Comparison of ENCODE assay signal across 1 cellular context in the genomic region with DNA sequence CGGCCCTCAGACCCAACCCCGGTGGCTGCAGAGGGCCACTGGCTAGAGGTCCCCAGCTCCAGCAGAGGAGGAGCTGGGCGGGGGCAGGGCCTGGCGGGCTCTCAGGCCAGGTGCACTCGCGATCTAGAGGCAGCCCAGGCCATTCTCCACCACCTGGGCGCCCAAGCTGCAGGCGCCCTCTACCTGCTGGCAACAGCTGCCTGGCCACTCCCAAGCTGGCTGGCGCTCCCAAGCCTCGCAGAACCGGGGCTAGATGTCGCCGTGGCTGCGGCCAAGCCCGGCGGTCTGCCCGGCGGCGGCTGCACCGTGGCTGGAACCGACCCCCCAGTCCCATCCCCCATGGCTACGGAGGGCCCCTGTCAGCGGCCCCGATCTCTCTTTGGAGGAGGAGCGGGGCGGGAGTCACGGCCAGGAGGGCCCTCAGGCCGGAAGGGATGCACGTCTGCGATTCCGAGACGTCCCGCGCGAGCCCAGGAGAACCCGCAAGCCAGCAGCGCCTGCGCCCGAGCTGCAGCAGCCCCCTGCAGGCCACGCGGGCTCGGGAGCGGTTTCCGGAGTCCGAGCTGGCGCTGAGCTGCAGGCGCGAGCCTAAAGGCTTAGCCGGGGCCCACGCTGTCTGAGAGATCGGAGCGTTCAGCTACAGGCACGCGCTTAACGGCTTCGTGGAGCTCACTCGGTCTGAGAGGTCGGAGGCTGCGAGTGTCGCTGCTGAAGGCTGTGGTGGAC.
TF ChIP-seq lines count a peak whose summit lies in the region.

No MANE protein-coding gene starts in this region.

TF ChIP-seq in WTC11, 78 proteins besides CTCF, POLR2A, EP300 and RAD21 (continued from another document):
- TF ChIP-seq ZBTB21 (CRISPR knock-in tag; IDR thresholded peaks at IDR 0.05; ENCODE audit: borderline replicate concordance) (no peak), GRHL2 (CRISPR knock-in tag; IDR thresholded peaks at IDR 0.05; ENCODE audit: insufficient replicate concordance, severe bottlenecking) (no peak), HMGXB4 (CRISPR knock-in tag; IDR thresholded peaks at IDR 0.05) (peak; percentile 94), CREB1 (CRISPR knock-in tag; IDR thresholded peaks at IDR 0.05) (0 out of 2 replicates have a peak, but pooled peaks have one; percentile 73), SP1 (CRISPR knock-in tag; conservative IDR thresholded peaks at IDR 0.05) (peak; percentile 67), ZNF396 (CRISPR knock-in tag; IDR thresholded peaks at IDR 0.05; ENCODE audit: borderline replicate concordance) (no peak), NFE2L1 (CRISPR knock-in tag; IDR thresholded peaks at IDR 0.05) (no peak), NFATC4 (CRISPR knock-in tag; IDR thresholded peaks at IDR 0.05) (no peak), GTF2I (CRISPR knock-in tag; conservative IDR thresholded peaks at IDR 0.05) (no peak), OVOL2 (CRISPR knock-in tag; IDR thresholded peaks at IDR 0.05; ENCODE audit: borderline replicate concordance) (no peak), FOXP1 (CRISPR knock-in tag; IDR thresholded peaks at IDR 0.05; ENCODE audit: borderline replicate concordance) (peak; percentile 62), MAX (CRISPR knock-in tag; IDR thresholded peaks at IDR 0.05) (peak; percentile 85), IRF1 (CRISPR knock-in tag; IDR thresholded peaks at IDR 0.05) (no peak), ATF1 (CRISPR knock-in tag; IDR thresholded peaks at IDR 0.05) (no peak), FOXJ3 (CRISPR knock-in tag; IDR thresholded peaks at IDR 0.05; ENCODE audit: borderline replicate concordance) (no peak), NR3C1 (CRISPR knock-in tag; conservative IDR thresholded peaks at IDR 0.05; ENCODE audit: low read depth) (no peak), SMAD3 (CRISPR knock-in tag; IDR thresholded peaks at IDR 0.05; ENCODE audit: borderline replicate concordance) (no peak), EMX1 (CRISPR knock-in tag; IDR thresholded peaks at IDR 0.05) (no peak), E2F5 (CRISPR knock-in tag; IDR thresholded peaks at IDR 0.05) (peak; percentile 59; the same call in 1 of the 2 replicates), IRF2 (CRISPR knock-in tag; IDR thresholded peaks at IDR 0.05; ENCODE audit: borderline replicate concordance, low read depth) (no peak)
- TF ChIP-seq, protein P1, sequence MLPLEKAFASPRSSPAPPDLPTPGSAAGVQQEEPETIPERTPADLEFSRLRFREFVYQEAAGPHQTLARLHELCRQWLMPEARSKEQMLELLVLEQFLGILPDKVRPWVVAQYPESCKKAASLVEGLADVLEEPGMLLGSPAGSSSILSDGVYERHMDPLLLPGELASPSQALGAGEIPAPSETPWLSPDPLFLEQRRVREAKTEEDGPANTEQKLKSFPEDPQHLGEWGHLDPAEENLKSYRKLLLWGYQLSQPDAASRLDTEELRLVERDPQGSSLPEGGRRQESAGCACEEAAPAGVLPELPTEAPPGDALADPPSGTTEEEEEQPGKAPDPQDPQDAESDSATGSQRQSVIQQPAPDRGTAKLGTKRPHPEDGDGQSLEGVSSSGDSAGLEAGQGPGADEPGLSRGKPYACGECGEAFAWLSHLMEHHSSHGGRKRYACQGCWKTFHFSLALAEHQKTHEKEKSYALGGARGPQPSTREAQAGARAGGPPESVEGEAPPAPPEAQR (CRISPR knock-in tag; IDR thresholded peaks at IDR 0.05) = no peak
- TF ChIP-seq, protein P2, sequence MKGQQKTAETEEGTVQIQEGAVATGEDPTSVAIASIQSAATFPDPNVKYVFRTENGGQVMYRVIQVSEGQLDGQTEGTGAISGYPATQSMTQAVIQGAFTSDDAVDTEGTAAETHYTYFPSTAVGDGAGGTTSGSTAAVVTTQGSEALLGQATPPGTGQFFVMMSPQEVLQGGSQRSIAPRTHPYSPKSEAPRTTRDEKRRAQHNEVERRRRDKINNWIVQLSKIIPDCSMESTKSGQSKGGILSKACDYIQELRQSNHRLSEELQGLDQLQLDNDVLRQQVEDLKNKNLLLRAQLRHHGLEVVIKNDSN (CRISPR knock-in tag; IDR thresholded peaks at IDR 0.05) = no peak
- TF ChIP-seq, protein P3, sequence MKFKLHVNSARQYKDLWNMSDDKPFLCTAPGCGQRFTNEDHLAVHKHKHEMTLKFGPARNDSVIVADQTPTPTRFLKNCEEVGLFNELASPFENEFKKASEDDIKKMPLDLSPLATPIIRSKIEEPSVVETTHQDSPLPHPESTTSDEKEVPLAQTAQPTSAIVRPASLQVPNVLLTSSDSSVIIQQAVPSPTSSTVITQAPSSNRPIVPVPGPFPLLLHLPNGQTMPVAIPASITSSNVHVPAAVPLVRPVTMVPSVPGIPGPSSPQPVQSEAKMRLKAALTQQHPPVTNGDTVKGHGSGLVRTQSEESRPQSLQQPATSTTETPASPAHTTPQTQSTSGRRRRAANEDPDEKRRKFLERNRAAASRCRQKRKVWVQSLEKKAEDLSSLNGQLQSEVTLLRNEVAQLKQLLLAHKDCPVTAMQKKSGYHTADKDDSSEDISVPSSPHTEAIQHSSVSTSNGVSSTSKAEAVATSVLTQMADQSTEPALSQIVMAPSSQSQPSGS (CRISPR knock-in tag; IDR thresholded peaks at IDR 0.05; ENCODE audit: borderline replicate concordance, low read depth) = no peak
- TF ChIP-seq, protein P4, sequence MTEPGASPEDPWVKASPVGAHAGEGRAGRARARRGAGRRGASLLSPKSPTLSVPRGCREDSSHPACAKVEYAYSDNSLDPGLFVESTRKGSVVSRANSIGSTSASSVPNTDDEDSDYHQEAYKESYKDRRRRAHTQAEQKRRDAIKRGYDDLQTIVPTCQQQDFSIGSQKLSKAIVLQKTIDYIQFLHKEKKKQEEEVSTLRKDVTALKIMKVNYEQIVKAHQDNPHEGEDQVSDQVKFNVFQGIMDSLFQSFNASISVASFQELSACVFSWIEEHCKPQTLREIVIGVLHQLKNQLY (CRISPR knock-in tag; IDR thresholded peaks at IDR 0.05) = no peak
- TF ChIP-seq, protein P5, sequence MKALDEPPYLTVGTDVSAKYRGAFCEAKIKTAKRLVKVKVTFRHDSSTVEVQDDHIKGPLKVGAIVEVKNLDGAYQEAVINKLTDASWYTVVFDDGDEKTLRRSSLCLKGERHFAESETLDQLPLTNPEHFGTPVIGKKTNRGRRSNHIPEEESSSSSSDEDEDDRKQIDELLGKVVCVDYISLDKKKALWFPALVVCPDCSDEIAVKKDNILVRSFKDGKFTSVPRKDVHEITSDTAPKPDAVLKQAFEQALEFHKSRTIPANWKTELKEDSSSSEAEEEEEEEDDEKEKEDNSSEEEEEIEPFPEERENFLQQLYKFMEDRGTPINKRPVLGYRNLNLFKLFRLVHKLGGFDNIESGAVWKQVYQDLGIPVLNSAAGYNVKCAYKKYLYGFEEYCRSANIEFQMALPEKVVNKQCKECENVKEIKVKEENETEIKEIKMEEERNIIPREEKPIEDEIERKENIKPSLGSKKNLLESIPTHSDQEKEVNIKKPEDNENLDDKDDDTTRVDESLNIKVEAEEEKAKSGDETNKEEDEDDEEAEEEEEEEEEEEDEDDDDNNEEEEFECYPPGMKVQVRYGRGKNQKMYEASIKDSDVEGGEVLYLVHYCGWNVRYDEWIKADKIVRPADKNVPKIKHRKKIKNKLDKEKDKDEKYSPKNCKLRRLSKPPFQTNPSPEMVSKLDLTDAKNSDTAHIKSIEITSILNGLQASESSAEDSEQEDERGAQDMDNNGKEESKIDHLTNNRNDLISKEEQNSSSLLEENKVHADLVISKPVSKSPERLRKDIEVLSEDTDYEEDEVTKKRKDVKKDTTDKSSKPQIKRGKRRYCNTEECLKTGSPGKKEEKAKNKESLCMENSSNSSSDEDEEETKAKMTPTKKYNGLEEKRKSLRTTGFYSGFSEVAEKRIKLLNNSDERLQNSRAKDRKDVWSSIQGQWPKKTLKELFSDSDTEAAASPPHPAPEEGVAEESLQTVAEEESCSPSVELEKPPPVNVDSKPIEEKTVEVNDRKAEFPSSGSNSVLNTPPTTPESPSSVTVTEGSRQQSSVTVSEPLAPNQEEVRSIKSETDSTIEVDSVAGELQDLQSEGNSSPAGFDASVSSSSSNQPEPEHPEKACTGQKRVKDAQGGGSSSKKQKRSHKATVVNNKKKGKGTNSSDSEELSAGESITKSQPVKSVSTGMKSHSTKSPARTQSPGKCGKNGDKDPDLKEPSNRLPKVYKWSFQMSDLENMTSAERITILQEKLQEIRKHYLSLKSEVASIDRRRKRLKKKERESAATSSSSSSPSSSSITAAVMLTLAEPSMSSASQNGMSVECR (CRISPR knock-in tag; IDR thresholded peaks at IDR 0.05; ENCODE audit: borderline replicate concordance) = 0 out of 2 replicates have a peak, but pooled peaks have one; percentile 57
- TF ChIP-seq, protein P6, sequence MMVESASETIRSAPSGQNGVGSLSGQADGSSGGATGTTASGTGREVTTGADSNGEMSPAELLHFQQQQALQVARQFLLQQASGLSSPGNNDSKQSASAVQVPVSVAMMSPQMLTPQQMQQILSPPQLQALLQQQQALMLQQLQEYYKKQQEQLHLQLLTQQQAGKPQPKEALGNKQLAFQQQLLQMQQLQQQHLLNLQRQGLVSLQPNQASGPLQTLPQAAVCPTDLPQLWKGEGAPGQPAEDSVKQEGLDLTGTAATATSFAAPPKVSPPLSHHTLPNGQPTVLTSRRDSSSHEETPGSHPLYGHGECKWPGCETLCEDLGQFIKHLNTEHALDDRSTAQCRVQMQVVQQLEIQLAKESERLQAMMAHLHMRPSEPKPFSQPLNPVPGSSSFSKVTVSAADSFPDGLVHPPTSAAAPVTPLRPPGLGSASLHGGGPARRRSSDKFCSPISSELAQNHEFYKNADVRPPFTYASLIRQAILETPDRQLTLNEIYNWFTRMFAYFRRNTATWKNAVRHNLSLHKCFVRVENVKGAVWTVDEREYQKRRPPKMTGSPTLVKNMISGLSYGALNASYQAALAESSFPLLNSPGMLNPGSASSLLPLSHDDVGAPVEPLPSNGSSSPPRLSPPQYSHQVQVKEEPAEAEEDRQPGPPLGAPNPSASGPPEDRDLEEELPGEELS (CRISPR knock-in tag; IDR thresholded peaks at IDR 0.05) = peak; percentile 82
- TF ChIP-seq, protein P7, sequence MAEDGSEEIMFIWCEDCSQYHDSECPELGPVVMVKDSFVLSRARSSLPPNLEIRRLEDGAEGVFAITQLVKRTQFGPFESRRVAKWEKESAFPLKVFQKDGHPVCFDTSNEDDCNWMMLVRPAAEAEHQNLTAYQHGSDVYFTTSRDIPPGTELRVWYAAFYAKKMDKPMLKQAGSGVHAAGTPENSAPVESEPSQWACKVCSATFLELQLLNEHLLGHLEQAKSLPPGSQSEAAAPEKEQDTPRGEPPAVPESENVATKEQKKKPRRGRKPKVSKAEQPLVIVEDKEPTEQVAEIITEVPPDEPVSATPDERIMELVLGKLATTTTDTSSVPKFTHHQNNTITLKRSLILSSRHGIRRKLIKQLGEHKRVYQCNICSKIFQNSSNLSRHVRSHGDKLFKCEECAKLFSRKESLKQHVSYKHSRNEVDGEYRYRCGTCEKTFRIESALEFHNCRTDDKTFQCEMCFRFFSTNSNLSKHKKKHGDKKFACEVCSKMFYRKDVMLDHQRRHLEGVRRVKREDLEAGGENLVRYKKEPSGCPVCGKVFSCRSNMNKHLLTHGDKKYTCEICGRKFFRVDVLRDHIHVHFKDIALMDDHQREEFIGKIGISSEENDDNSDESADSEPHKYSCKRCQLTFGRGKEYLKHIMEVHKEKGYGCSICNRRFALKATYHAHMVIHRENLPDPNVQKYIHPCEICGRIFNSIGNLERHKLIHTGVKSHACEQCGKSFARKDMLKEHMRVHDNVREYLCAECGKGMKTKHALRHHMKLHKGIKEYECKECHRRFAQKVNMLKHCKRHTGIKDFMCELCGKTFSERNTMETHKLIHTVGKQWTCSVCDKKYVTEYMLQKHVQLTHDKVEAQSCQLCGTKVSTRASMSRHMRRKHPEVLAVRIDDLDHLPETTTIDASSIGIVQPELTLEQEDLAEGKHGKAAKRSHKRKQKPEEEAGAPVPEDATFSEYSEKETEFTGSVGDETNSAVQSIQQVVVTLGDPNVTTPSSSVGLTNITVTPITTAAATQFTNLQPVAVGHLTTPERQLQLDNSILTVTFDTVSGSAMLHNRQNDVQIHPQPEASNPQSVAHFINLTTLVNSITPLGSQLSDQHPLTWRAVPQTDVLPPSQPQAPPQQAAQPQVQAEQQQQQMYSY (CRISPR knock-in tag; IDR thresholded peaks at IDR 0.05) = peak; percentile 58
